In the genomic region with DNA sequence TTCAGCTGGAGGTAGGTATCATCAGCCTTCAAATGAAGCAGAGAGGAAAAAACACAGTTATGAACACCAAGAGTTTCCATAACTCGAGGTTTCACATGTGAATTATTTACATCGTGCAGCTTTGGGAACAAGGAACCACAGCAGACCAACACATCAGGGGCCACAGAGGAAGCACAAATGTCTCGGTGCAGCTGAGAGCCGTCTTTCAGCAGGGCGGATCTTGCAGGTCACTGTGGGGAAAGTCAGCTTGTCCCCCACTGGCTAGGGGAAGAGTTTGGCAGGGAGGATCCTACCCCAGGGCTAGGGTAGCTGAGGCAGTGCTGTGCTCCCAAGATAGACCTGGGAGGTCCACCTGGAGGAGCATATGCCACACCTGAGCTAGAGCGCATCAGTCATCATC, we compare ENCODE assay signal across 1 cellular context.
TF ChIP-seq lines count a peak whose summit lies in the region.

No MANE protein-coding gene starts in this region.

TF ChIP-seq in H1, 55 proteins besides CTCF, POLR2A, EP300 and RAD21 (continued from another document):
- TF ChIP-seq CHD1 (IDR thresholded peaks at IDR 0.05; ENCODE audit: low read depth, low read length) (no peak), SIN3A (conservative IDR thresholded peaks at IDR 0.05 in 1 of 2, IDR thresholded peaks at IDR 0.05 in 1 of 2; ENCODE audit: low read depth in 1 of 2, low read length in 2 of 2) (no peak), EZH2 (IDR thresholded peaks at IDR 0.05; ENCODE audit: low read depth, low read length, severe bottlenecking) (no peak), CEBPB (IDR thresholded peaks at IDR 0.05; ENCODE audit: low read depth, low read length) (no peak), RXRA (IDR thresholded peaks at IDR 0.05; ENCODE audit: insufficient read depth, low read depth, low read length) (no peak), SP1 (IDR thresholded peaks at IDR 0.05; ENCODE audit: low read depth, low read length) (no peak), TAF1 (IDR thresholded peaks at IDR 0.05; ENCODE audit: low read depth, low read length) (no peak), CREB1 (IDR thresholded peaks at IDR 0.05) (no peak)
